Comparison of ENCODE assay signal across 8 cellular contexts in the genomic region with DNA sequence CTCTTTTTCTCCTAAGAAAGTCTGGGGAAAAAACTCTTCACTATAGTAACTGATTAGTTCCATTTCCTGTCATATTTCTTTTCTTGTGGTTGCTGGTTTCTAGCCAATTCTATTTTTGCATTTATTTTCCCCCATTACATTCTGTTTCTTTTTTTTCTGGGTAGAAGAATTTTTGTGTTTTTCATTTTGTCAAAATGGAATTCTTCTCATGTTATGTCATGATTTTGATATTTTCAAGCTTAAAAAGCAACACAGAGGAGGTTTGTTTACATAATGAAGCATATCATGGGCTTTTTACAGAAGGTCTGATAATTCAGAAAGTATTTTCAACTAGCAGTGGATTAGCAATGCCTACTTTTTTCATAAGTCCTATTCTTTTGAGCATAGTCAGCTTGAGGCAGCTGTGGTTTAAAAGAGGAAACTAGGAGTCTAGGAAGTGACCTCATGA.
DNase-seq lines count a peak whose midpoint lies in the region; FAIRE-seq and TF ChIP-seq lines count a peak whose summit lies in the region.

No MANE protein-coding gene starts in this region.

- H3K79me2 ChIP-seq in osteoblast (ENCODE audit: insufficient read depth, low read length) = no peaks in the 10 kb centered on the region

- H4K20me1 ChIP-seq in osteoblast (ENCODE audit: insufficient read depth, low read length) = no peaks in the 10 kb centered on the region

- H3K4me3 ChIP-seq in GM06990 (replicated peaks; ENCODE audit: low read depth, low read length) = no peak overlapping the region
- H3K4me3 ChIP-seq in bronchial epithelial cell (ENCODE audit: low read depth, low read length) = no peak overlapping the region
- H3K4me3 ChIP-seq in osteoblast (ENCODE audit: insufficient read depth, low read length) = no peak overlapping the region

- no peaks in the 10 kb centered on the region for H3K36me3 ChIP-seq in GM06990 (ENCODE audit: control insufficient read depth, insufficient read depth, low read length)
- H3K36me3 ChIP-seq in bronchial epithelial cell (ENCODE audit: control insufficient read depth, insufficient read depth, low read length) = no peaks in the 10 kb centered on the region
- no peaks in the 10 kb centered on the region for H3K36me3 ChIP-seq in osteoblast (ENCODE audit: insufficient read depth, low read length)

- TF ChIP-seq CTCF in GM06990 (IDR thresholded peaks at IDR 0.05; ENCODE audit: insufficient read depth, low read length, poor library complexity, severe bottlenecking) (no peak), bronchial epithelial cell (IDR thresholded peaks at IDR 0.05; ENCODE audit: insufficient read depth, low read length, severe bottlenecking) (no peak), osteoblast (IDR thresholded peaks at IDR 0.05; ENCODE audit: extremely low read depth, low read depth, low read length) (no peak)

- DNase-seq in GM06990 (ENCODE audit: extremely low read depth, insufficient read length) (peak; percentile 9), HT1080 (ENCODE audit: low read depth) (peak; percentile 76), bronchial epithelial cell (ENCODE audit: low read depth) (peak; percentile 69), osteoblast (ENCODE audit: insufficient read length, low spot score, missing footprints) (peak; percentile 46), posterior cingulate gyrus (no peak), DMS153 treated with DMSO at 0.1 percent for 48 hours (lab: John Stamatoyannopoulos, UW; ENCODE audit: unreplicated experiment) (no peak), nucleus accumbens (lab: John Stamatoyannopoulos, UW) (no peak), activated gamma-delta T cell treated with Interleukin-2 at 50 U/mL for 16 hours (no peak)

- peak overlapping the region; percentile 72 for H3K4me2 ChIP-seq in osteoblast (ENCODE audit: insufficient read depth, low read length)

- no peak for FAIRE-seq in bronchial epithelial cell (lab: Jason Lieb, UNC)

- peaks cover 14% of the 10 kb centered on the region for H3K4me1 ChIP-seq in osteoblast (ENCODE audit: insufficient read depth, low read length)

- H3K27ac ChIP-seq in osteoblast (ENCODE audit: low read depth, low read length) = peak overlapping the region; percentile 84

- H3K27me3 ChIP-seq in GM06990 (replicated peaks; ENCODE audit: control insufficient read depth, insufficient read depth, low read length) (no peaks in the 10 kb centered on the region), bronchial epithelial cell (ENCODE audit: control insufficient read depth, insufficient read depth, low read length) (no peaks in the 10 kb centered on the region), osteoblast (ENCODE audit: insufficient read depth, low read length) (no peaks in the 10 kb centered on the region)

- H3K9me3 ChIP-seq in osteoblast (ENCODE audit: low read depth, low read length) = no peaks in the 10 kb centered on the region

- no peak overlapping the region for H2AFZ ChIP-seq in osteoblast (ENCODE audit: low read length)

- intact Hi-C loops in posterior cingulate gyrus (cut with DNase I) = no loop called here

Comparison
In these comparisons a context has a peak if more than half of its experiments do, and no peak if none do; other contexts are left out.
1. DNase-seq: peak in GM06990 (single experiment), HT1080 (single experiment), bronchial epithelial cell (single experiment) and osteoblast (single experiment); none in posterior cingulate gyrus (0 of 10), DMS153 treated with DMSO at 0.1 percent for 48 hours (single experiment), nucleus accumbens (0 of 56) and activated gamma-delta T cell treated with Interleukin-2 at 50 U/mL for 16 hours (single experiment).